1 cellular context compared by ENCODE assay signal in the genomic region with DNA sequence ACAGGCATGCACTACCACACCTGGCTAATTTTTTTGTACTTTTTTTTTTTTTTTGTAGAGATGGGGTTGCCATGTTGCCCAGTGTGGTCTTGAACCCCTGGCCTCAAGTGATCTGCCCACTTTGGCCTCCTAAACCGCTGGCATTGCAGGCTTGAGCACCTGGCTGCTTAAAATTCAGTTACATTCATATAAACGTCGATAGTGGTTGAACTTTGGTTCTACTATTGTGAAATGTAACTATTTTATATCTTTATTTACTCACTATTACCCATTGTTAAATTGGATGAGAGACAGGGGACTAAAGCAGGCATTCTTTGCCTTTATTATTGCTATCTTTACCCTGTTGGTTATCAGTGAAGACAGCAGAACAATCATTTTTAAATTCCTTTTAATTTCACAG.
TF ChIP-seq lines count a peak whose summit lies in the region.

No MANE protein-coding gene starts in this region.

TF ChIP-seq in GM23338, 12 proteins besides CTCF, POLR2A, EP300 and RAD21 (continued from another document):
- TF ChIP-seq, protein P1, sequence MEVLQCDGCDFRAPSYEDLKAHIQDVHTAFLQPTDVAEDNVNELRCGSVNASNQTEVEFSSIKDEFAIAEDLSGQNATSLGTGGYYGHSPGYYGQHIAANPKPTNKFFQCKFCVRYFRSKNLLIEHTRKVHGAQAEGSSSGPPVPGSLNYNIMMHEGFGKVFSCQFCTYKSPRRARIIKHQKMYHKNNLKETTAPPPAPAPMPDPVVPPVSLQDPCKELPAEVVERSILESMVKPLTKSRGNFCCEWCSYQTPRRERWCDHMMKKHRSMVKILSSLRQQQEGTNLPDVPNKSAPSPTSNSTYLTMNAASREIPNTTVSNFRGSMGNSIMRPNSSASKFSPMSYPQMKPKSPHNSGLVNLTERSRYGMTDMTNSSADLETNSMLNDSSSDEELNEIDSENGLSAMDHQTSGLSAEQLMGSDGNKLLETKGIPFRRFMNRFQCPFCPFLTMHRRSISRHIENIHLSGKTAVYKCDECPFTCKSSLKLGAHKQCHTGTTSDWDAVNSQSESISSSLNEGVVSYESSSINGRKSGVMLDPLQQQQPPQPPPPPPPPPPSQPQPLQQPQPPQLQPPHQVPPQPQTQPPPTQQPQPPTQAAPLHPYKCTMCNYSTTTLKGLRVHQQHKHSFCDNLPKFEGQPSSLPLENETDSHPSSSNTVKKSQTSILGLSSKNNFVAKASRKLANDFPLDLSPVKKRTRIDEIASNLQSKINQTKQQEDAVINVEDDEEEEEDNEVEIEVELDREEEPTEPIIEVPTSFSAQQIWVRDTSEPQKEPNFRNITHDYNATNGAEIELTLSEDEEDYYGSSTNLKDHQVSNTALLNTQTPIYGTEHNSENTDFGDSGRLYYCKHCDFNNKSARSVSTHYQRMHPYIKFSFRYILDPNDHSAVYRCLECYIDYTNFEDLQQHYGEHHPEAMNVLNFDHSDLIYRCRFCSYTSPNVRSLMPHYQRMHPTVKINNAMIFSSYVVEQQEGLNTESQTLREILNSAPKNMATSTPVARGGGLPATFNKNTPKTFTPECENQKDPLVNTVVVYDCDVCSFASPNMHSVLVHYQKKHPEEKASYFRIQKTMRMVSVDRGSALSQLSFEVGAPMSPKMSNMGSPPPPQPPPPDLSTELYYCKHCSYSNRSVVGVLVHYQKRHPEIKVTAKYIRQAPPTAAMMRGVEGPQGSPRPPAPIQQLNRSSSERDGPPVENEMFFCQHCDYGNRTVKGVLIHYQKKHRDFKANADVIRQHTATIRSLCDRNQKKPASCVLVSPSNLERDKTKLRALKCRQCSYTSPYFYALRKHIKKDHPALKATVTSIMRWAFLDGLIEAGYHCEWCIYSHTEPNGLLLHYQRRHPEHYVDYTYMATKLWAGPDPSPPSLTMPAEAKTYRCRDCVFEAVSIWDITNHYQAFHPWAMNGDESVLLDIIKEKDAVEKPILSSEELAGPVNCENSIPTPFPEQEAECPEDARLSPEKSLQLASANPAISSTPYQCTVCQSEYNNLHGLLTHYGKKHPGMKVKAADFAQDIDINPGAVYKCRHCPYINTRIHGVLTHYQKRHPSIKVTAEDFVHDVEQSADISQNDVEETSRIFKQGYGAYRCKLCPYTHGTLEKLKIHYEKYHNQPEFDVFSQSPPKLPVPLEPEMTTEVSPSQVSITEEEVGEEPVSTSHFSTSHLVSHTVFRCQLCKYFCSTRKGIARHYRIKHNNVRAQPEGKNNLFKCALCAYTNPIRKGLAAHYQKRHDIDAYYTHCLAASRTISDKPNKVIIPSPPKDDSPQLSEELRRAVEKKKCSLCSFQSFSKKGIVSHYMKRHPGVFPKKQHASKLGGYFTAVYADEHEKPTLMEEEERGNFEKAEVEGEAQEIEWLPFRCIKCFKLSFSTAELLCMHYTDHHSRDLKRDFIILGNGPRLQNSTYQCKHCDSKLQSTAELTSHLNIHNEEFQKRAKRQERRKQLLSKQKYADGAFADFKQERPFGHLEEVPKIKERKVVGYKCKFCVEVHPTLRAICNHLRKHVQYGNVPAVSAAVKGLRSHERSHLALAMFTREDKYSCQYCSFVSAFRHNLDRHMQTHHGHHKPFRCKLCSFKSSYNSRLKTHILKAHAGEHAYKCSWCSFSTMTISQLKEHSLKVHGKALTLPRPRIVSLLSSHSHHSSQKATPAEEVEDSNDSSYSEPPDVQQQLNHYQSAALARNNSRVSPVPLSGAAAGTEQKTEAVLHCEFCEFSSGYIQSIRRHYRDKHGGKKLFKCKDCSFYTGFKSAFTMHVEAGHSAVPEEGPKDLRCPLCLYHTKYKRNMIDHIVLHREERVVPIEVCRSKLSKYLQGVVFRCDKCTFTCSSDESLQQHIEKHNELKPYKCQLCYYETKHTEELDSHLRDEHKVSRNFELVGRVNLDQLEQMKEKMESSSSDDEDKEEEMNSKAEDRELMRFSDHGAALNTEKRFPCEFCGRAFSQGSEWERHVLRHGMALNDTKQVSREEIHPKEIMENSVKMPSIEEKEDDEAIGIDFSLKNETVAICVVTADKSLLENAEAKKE (CRISPR knock-in tag; IDR thresholded peaks at IDR 0.05): no peak
